ENCODE assay signal across 12 cellular contexts in the genomic region with DNA sequence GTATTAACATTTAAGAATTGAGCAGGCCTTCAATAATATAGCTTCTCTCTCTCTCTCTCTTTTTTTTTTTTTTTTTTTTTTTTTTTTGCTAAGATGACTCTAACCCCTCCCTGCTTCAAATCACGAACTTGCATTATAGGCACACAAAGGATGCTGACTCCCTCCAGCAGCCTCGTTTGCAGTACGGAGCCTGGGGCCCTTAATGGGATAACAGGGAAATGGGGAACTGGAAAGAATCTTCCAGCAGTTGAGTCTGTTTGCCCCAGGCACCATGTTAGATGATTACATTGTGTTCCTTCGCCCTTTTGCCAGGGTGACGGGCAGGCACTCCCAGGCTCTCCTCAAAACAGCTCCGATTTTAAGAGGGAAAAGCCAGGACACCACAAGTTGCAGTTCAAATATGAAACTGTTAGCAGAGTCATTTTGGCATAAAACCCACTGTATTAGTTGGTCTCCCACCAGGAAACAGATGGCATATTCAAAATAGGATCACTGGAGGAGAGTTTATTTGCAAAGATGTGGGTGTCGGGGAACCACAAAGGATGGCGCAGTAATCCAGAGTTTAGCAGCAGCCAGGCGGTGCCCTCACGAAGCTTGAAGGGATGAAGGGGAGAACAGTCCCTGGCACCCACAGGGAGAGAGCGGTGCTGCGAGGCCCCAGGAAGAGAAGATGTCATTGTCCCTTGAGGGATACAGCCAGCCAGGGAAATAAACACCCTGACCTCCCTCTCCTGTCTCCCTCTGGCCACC. TPM values are rescaled to one million over a fixed set of nuclear protein-coding genes. Genes with fewer than 3 reads are reported as not detected.
DNase-seq lines count a peak whose midpoint lies in the region; ATAC-seq and TF ChIP-seq lines count a peak whose summit lies in the region.
"Had no signal": no experiment of that assay in that cellular context is flagged by ENCODE, and none has a peak within 500 bp of the region (broad histone marks: within the 10 kb centered on the region; RNA-seq: fewer than 3 reads in every experiment).

No MANE protein-coding gene starts in this region.

- no peak for ATAC-seq in HG02981 (IDR thresholded peaks at IDR 0.05; ENCODE audit: unreplicated experiment)

- no peaks in the 10 kb centered on the region for H3K36me3 Mint-ChIP-seq in activated naive CD4-positive, alpha-beta T cell treated with anti-CD3 and anti-CD28 coated beads, Interleukin-2, amount 10 ng/mL, durations not matched to agents 7 days and 5 days

- no peak overlapping the region for H3K4me3 Mint-ChIP-seq in activated naive CD4-positive, alpha-beta T cell treated with anti-CD3 and anti-CD28 coated beads, Interleukin-2, amount 10 ng/mL, durations not matched to agents 7 days and 5 days
- H3K4me3 Mint-ChIP-seq: activated T-helper 1 cell treated with anti-CD3 and anti-CD28 coated beads, Interleukin-12 subunit alpha, Interleukin-12 subunit beta, Interleukin-2, Interleukin-4 antibody, amounts not matched to agents 30 ng/mL and 10 ng/mL and 1 ng/mL, durations not matched to agents 14 hours and 24 hours and 36 hours had no signal

- peaks cover 29% of the 10 kb centered on the region for H3K4me1 Mint-ChIP-seq in activated naive CD4-positive, alpha-beta T cell treated with anti-CD3 and anti-CD28 coated beads, Interleukin-2, amount 10 ng/mL, durations not matched to agents 7 days and 5 days

- H3K9me3 Mint-ChIP-seq in activated naive CD4-positive, alpha-beta T cell treated with anti-CD3 and anti-CD28 coated beads, Interleukin-2, amount 10 ng/mL, durations not matched to agents 7 days and 5 days, result no peaks in the 10 kb centered on the region
- H3K9me3 Mint-ChIP-seq: activated T-helper 1 cell treated with anti-CD3 and anti-CD28 coated beads, Interleukin-12 subunit alpha, Interleukin-12 subunit beta, Interleukin-2, Interleukin-4 antibody, amounts not matched to agents 30 ng/mL and 10 ng/mL and 1 ng/mL, durations not matched to agents 14 hours and 24 hours and 36 hours had no signal

- no peak for DNase-seq in activated naive CD4-positive, alpha-beta T cell treated with anti-CD3 and anti-CD28 coated beads, Interleukin-2, amount 10 ng/mL, durations not matched to agents 7 days and 5 days
- no peak for DNase-seq in activated naive CD4-positive, alpha-beta T cell (lab: John Stamatoyannopoulos, UW)
- peak in 1 of 2 experiments; percentile 31 for DNase-seq in SJCRH30
- DNase-seq in foreskin fibroblast, result peak; percentile 21 to 62
- peak in 15 of 49 donors; percentile 9 to 68 (median 25) for DNase-seq in substantia nigra (lab: John Stamatoyannopoulos, UW)
- DNase-seq in COLO829 (ENCODE audit: low spot score), result no peak
- DNase-seq in SK-N-DZ (ENCODE audit: low spot score), result no peak
- DNase-seq: activated CD4-positive, CD25-positive, alpha-beta regulatory T cell treated with anti-CD3 and anti-CD28 coated beads, Interleukin-2, amount 50 U/mL, for 72 hours; lower lobe of right lung; pancreas had no signal

- no peaks in the 10 kb centered on the region for H3K36me3 ChIP-seq in SJCRH30
- H3K36me3 ChIP-seq: lower lobe of right lung, pancreas had no signal

- H3K27me3 ChIP-seq in SJCRH30, result no peaks in the 10 kb centered on the region; the same call in 1 of the 2 replicates
- H3K27me3 ChIP-seq: pancreas had no signal

- H3K4me3 ChIP-seq in SJCRH30 (peak overlapping the region; percentile 20), foreskin fibroblast (ENCODE audit: low read depth in 1 of 2, low read length in 2 of 2) (no peak overlapping the region)
- H3K4me3 ChIP-seq: lower lobe of right lung, pancreas had no signal

- H3K27me3 Mint-ChIP-seq in activated naive CD4-positive, alpha-beta T cell treated with anti-CD3 and anti-CD28 coated beads, Interleukin-2, amount 10 ng/mL, durations not matched to agents 7 days and 5 days, result peaks cover 29% of the 10 kb centered on the region

- CTCF ChIA-PET in activated naive CD4-positive, alpha-beta T cell treated with anti-CD3 and anti-CD28 coated beads, Interleukin-2, amount 10 ng/mL, durations not matched to agents 7 days and 5 days (lab: Charles Lee), result interaction anchor here (0.7 to 1.6 kb wide), 2 partner anchors 9 to 17 kb away, joined by 3 to 10 read pairs; no protein-coding TSS in a partner anchor

- peak overlapping the region; percentile 85 for H3K27ac Mint-ChIP-seq in activated naive CD4-positive, alpha-beta T cell treated with anti-CD3 and anti-CD28 coated beads, Interleukin-2, amount 10 ng/mL, durations not matched to agents 7 days and 5 days
- H3K27ac Mint-ChIP-seq: activated T-helper 1 cell treated with anti-CD3 and anti-CD28 coated beads, Interleukin-12 subunit alpha, Interleukin-12 subunit beta, Interleukin-2, Interleukin-4 antibody, amounts not matched to agents 30 ng/mL and 10 ng/mL and 1 ng/mL, durations not matched to agents 14 hours and 24 hours and 36 hours had no signal

- no peaks in the 10 kb centered on the region for H3K9me3 ChIP-seq in SJCRH30 (replicated peaks)
- H3K9me3 ChIP-seq: lower lobe of right lung, pancreas had no signal

- no peak for TF ChIP-seq CTCF in foreskin fibroblast (IDR thresholded peaks at IDR 0.05; ENCODE audit: low read depth, low read length)

- H3K4me1 ChIP-seq in SJCRH30, result no peaks in the 10 kb centered on the region; the same call in 1 of the 2 replicates
- H3K4me1 ChIP-seq: pancreas had no signal

- no peak overlapping the region for H3K27ac ChIP-seq in SJCRH30
- H3K27ac ChIP-seq in substantia nigra (ENCODE audit: low read depth, low read length, poor library complexity, severe bottlenecking), result peak overlapping the region; percentile 84
- H3K27ac ChIP-seq: lower lobe of right lung, pancreas had no signal

RNA-seq across cellular contexts. Expression of gene TREH, which starts 26.5 kb away (rescaled TPM):
- total RNA-seq in SJCRH30 (2014; rRNA removed; shearing (Covaris generic)), result not detected in 2 replicates
- polyA plus RNA-seq in SK-N-DZ (2014; cell fraction: cytosol; rRNA removed), result not detected in 2 replicates
- polyA plus RNA-seq in SK-N-DZ (2014; cell fraction: nucleus; rRNA removed), result not detected in 2 replicates
- total RNA-seq: activated T-helper 1 cell treated with anti-CD3 and anti-CD28 coated beads, Interleukin-12 subunit alpha, Interleukin-12 subunit beta, Interleukin-2, Interleukin-4 antibody, amounts not matched to agents 30 ng/mL and 10 ng/mL and 1 ng/mL, durations not matched to agents 14 hours and 24 hours and 36 hours had no signal

Comparison
In these comparisons a context has a peak if more than half of its experiments do, and no peak if none do; other contexts are left out.
1. DNase-seq: peak in foreskin fibroblast (2 of 2); none in activated naive CD4-positive, alpha-beta T cell treated with anti-CD3 and anti-CD28 coated beads, Interleukin-2, amount 10 ng/mL, durations not matched to agents 7 days and 5 days (single experiment), activated naive CD4-positive, alpha-beta T cell (0 of 4), COLO829 (single experiment) and SK-N-DZ (single experiment).